Comparison of ENCODE assay signal across 13 cellular contexts in genomic region chr13:103883698-103884097, GRCh38.
DNase-seq lines count a peak whose midpoint lies in the region; ATAC-seq and TF ChIP-seq lines count a peak whose summit lies in the region.
"Had no signal": no experiment of that assay in that cellular context is flagged by ENCODE, and none has a peak within 500 bp of the region (broad histone marks: within the 10 kb centered on the region; RNA-seq: fewer than 3 reads in every experiment).

No MANE protein-coding gene starts in this region.

- DNase-seq in Calu3 (no peak), SHP77 treated with DMSO at 0.1 percent for 48 hours (lab: John Stamatoyannopoulos, UW) (peak; percentile 79), epithelial cell of prostate (ENCODE audit: low read depth, low spot score) (peak; percentile 5), neural crest cell (ENCODE audit: low read depth, low spot score) (no peak), amniotic stem cell (lab: John Stamatoyannopoulos, UW) (no peak), lower lobe of right lung (no peak)
- DNase-seq in activated T-cell treated with anti-CD3 and anti-CD28 coated beads, Interleukin-2, amount 50 U/mL, for 72 hours = no peak
- DNase-seq: activated CD4-positive, alpha-beta T cell treated with anti-CD3 and anti-CD28 coated beads, Interleukin-2, amount 50 U/mL, for 1 hour; stimulated activated CD4-positive, alpha-beta T cell treated with anti-CD3 and anti-CD28 coated beads, Interleukin-2, amount 100 ng/mL, for 24 hours had no signal

- H3K36me3 ChIP-seq in lower lobe of right lung = no peaks in the 10 kb centered on the region
- H3K36me3 ChIP-seq: vagina had no signal

- H3K36me3 Mint-ChIP-seq in Calu3 (ENCODE audit: insufficient read depth, unreplicated experiment) (no peaks in the 10 kb centered on the region), neural crest cell (ENCODE audit: low read depth) (peaks cover 3% of the 10 kb centered on the region)
- H3K36me3 Mint-ChIP-seq in activated T-cell treated with anti-CD3 and anti-CD28 coated beads, Interleukin-2, amount 50 U/mL, for 72 hours (ENCODE audit: insufficient read depth in 2 of 2) = no peaks in the 10 kb centered on the region

- BruUV-seq in Calu3 (replicated peaks; lab: Mats Ljungman, UMichigan) = no TSS peak

- H3K4me1 Mint-ChIP-seq in Calu3 (ENCODE audit: low read depth, unreplicated experiment) (peaks cover 17% of the 10 kb centered on the region), neural crest cell (peaks cover 34% of the 10 kb centered on the region)
- no peaks in the 10 kb centered on the region for H3K4me1 Mint-ChIP-seq in activated T-cell treated with anti-CD3 and anti-CD28 coated beads, Interleukin-2, amount 50 U/mL, for 72 hours (ENCODE audit: low read depth)

- no peak for TF ChIP-seq CTCF in Calu3 (IDR thresholded peaks at IDR 0.05; ENCODE audit: unreplicated experiment)
- TF ChIP-seq CTCF in neural crest cell (conservative IDR thresholded peaks at IDR 0.05) = no peak
- TF ChIP-seq CTCF in lower lobe of right lung (IDR thresholded peaks at IDR 0.05) = no peak

- no peaks in the 10 kb centered on the region for H3K27me3 ChIP-seq in lower lobe of right lung (ENCODE audit: low read depth)
- H3K27me3 ChIP-seq: body of pancreas, vagina had no signal

- H3K4me3 Mint-ChIP-seq in Calu3 (ENCODE audit: low read depth, unreplicated experiment) (no peak overlapping the region), neural crest cell (peak overlapping the region; percentile 38)
- H3K4me3 Mint-ChIP-seq in activated T-cell treated with anti-CD3 and anti-CD28 coated beads, Interleukin-2, amount 50 U/mL, for 72 hours = no peak overlapping the region
- H3K4me3 Mint-ChIP-seq: activated T-helper 1 cell treated with anti-CD3 and anti-CD28 coated beads, Interleukin-12 subunit alpha, Interleukin-12 subunit beta, Interleukin-2, Interleukin-4 antibody, amounts not matched to agents 30 ng/mL and 10 ng/mL and 1 ng/mL, durations not matched to agents 14 hours and 24 hours and 36 hours had no signal

- H3K27me3 Mint-ChIP-seq in Calu3 (ENCODE audit: unreplicated experiment) (no peaks in the 10 kb centered on the region), neural crest cell (ENCODE audit: low read depth) (no peaks in the 10 kb centered on the region)
- no peaks in the 10 kb centered on the region for H3K27me3 Mint-ChIP-seq in activated T-cell treated with anti-CD3 and anti-CD28 coated beads, Interleukin-2, amount 50 U/mL, for 72 hours (ENCODE audit: low read depth)

- no peaks in the 10 kb centered on the region for H3K9me3 ChIP-seq in lower lobe of right lung
- H3K9me3 ChIP-seq: body of pancreas, vagina had no signal

- CTCF ChIA-PET in Calu3 (lab: Charles Lee) = interaction anchor here (1.2 kb wide), 1 partner anchor 688 kb away, joined by 3 read pairs; no protein-coding TSS in a partner anchor

- no peak overlapping the region for H3K4me3 ChIP-seq in lower lobe of right lung
- H3K4me3 ChIP-seq: body of pancreas, vagina had no signal

- H3K9me3 Mint-ChIP-seq in Calu3 (ENCODE audit: low read depth, unreplicated experiment) (no peaks in the 10 kb centered on the region), neural crest cell (no peaks in the 10 kb centered on the region)
- H3K9me3 Mint-ChIP-seq in activated T-cell treated with anti-CD3 and anti-CD28 coated beads, Interleukin-2, amount 50 U/mL, for 72 hours = peaks cover 0 to 11% of the 10 kb centered on the region in 2 donors
- H3K9me3 Mint-ChIP-seq: activated T-helper 1 cell treated with anti-CD3 and anti-CD28 coated beads, Interleukin-12 subunit alpha, Interleukin-12 subunit beta, Interleukin-2, Interleukin-4 antibody, amounts not matched to agents 30 ng/mL and 10 ng/mL and 1 ng/mL, durations not matched to agents 14 hours and 24 hours and 36 hours had no signal

- intact Hi-C loops in Calu3 (cut with micrococcal nuclease; ENCODE audit: unreplicated experiment) (loop anchor here (1.0 to 5.0 kb wide), 6 partner anchors 132 to 1319 kb away; no protein-coding TSS in a partner anchor), lower lobe of right lung (cut with DNase I) (no loop called here)

- H3K27ac ChIP-seq in epithelial cell of prostate (no peak overlapping the region), lower lobe of right lung (no peak overlapping the region)
- H3K27ac ChIP-seq: vagina had no signal

- ATAC-seq in GM18867 (IDR thresholded peaks at IDR 0.05; ENCODE audit: unreplicated experiment) = no peak
- no peak for ATAC-seq in lower lobe of right lung
- no peak for ATAC-seq in activated T-cell treated with anti-CD3 and anti-CD28 coated beads, Interleukin-2, amount 50 U/mL, for 72 hours (replicated peaks in 1 of 2)

- peaks cover 6% of the 10 kb centered on the region for H3K4me1 ChIP-seq in lower lobe of right lung
- H3K4me1 ChIP-seq: body of pancreas had no signal

- H3K27ac Mint-ChIP-seq in Calu3 (ENCODE audit: unreplicated experiment) (peak overlapping the region; percentile 92), neural crest cell (ENCODE audit: unreplicated experiment) (peak overlapping the region; percentile 89)
- no peak overlapping the region for H3K27ac Mint-ChIP-seq in activated T-cell treated with anti-CD3 and anti-CD28 coated beads, Interleukin-2, amount 50 U/mL, for 72 hours
- H3K27ac Mint-ChIP-seq: activated T-helper 1 cell treated with anti-CD3 and anti-CD28 coated beads, Interleukin-12 subunit alpha, Interleukin-12 subunit beta, Interleukin-2, Interleukin-4 antibody, amounts not matched to agents 30 ng/mL and 10 ng/mL and 1 ng/mL, durations not matched to agents 14 hours and 24 hours and 36 hours had no signal

Comparison
In these comparisons a context has a peak if more than half of its experiments do, and no peak if none do; other contexts are left out.
1. DNase-seq: peak in SHP77 treated with DMSO at 0.1 percent for 48 hours (single experiment) and epithelial cell of prostate (single experiment); none in Calu3 (single experiment), neural crest cell (single experiment), amniotic stem cell (single experiment), lower lobe of right lung (single experiment) and activated T-cell treated with anti-CD3 and anti-CD28 coated beads, Interleukin-2, amount 50 U/mL, for 72 hours (0 of 2).